In the genomic region with DNA sequence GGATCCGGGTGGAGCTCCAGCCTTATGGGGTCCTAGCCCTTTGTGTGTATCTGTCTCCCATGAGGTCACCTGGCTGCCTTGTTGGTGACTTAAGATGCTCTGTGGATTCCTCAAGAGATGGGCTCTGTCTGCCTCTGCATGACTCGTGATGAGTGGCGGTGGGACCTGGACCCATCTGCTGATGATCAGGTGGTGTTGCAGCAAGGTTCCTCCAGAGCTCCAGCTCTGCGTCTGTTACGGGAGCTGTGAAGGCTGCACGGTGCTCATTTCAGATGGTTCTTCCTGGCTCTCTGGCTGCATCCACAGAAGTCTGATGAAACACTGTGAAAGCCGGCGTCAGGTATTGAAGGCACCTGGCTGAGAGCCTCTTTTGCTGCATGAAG, we compare ENCODE assay signal across 11 cellular contexts. TPM values are rescaled to one million over a fixed set of nuclear protein-coding genes. Genes with fewer than 3 reads are reported as not detected.
DNase-seq lines count a peak whose midpoint lies in the region; ATAC-seq, FAIRE-seq and TF ChIP-seq lines count a peak whose summit lies in the region.
"Had no signal": no experiment of that assay in that cellular context is flagged by ENCODE, and none has a peak within 500 bp of the region (broad histone marks: within the 10 kb centered on the region; RNA-seq: fewer than 3 reads in every experiment).

No MANE protein-coding gene starts in this region.

- H3K27me3 ChIP-seq in BE2C: no peaks in the 10 kb centered on the region
- H3K27me3 ChIP-seq in HUES48 (ENCODE audit: control insufficient read depth, insufficient read depth, low read length): peaks cover 9% of the 10 kb centered on the region
- no peaks in the 10 kb centered on the region for H3K27me3 ChIP-seq in K562 (ENCODE audit: control insufficient read depth in 2 of 2, insufficient read depth in 2 of 2, low read length in 2 of 2)
- peaks cover 0 to 57% of the 10 kb centered on the region in 2 donors for H3K27me3 ChIP-seq in left lung

- WGBS in K562 (ENCODE audit: insufficient coverage, low coverage, missing lambda C conversion rate): 29% methylated on average over 7 of the region's 8 CpGs

- TF ChIP-seq EP300 in K562 (IDR thresholded peaks at IDR 0.05; ENCODE audit: low read length): no peak

- H3K4me2 ChIP-seq in K562 (ENCODE audit: insufficient read depth, low read length): peak overlapping the region; percentile 79

- peaks cover 7% of the 10 kb centered on the region for H3K27me3 Mint-ChIP-seq in mesothelial cell of epicardium (ENCODE audit: low read depth)

- TF ChIP-seq CTCF in BE2C (IDR thresholded peaks at IDR 0.05; ENCODE audit: low read depth, low read length) (no peak), K562 (IDR thresholded peaks at IDR 0.05 in 2 of 3, conservative IDR thresholded peaks at IDR 0.05 in 1 of 3; ENCODE audit: insufficient read depth in 2 of 3, low read depth in 1 of 3, low read length in 3 of 3) (no peak), mesothelial cell of epicardium (IDR thresholded peaks at IDR 0.05; ENCODE audit: unreplicated experiment) (no peak), left lung (IDR thresholded peaks at IDR 0.05) (no peak)

- no peak overlapping the region for H3K27ac Mint-ChIP-seq in mesothelial cell of epicardium

- H3K36me3 ChIP-seq in BE2C (no peaks in the 10 kb centered on the region), HUES48 (ENCODE audit: control insufficient read depth, insufficient read depth, low read length) (no peaks in the 10 kb centered on the region), K562 (ENCODE audit: control insufficient read depth, insufficient read depth, low read length) (peaks cover 7% of the 10 kb centered on the region; the same call in 2 of the 3 replicates), left lung (no peaks in the 10 kb centered on the region)

- H3K4me3 ChIP-seq in BE2C (ENCODE audit: low read depth, low read length): peak overlapping the region; percentile 75
- peak overlapping the region; percentile 83; the same call in 1 of the 2 replicates for H3K4me3 ChIP-seq in HUES48 (ENCODE audit: low read depth, low read length)
- H3K4me3 ChIP-seq in K562: peak overlapping the region; percentile 62; the same call in 1 of the 2 replicates
- peak overlapping the region in 1 of 2 donors; percentile 56 for H3K4me3 ChIP-seq in left lung

- CTCF ChIA-PET in K562 (lab: Yijun Ruan, JAX; ENCODE audit: low intra/inter-chr PET ratio): no interaction called here

- H2AFZ ChIP-seq in K562 (ENCODE audit: low read depth, low read length): no peak overlapping the region

- FAIRE-seq in K562 (lab: Jason Lieb, UNC): peak; percentile 63
- FAIRE-seq: endothelial cell of umbilical vein had no signal

- H3K27ac ChIP-seq in HUES48 (ENCODE audit: low read depth, low read length) (no peak overlapping the region), K562 (ENCODE audit: extremely low read depth, low read depth, low read length) (no peak overlapping the region), left lung (no peak overlapping the region)

- no peak; a peak in 1 of 4 replicates for TF ChIP-seq RAD21 in K562 (CRISPR knock-in tag; conservative IDR thresholded peaks at IDR 0.05 in 1 of 2, IDR thresholded peaks at IDR 0.05 in 1 of 2)

- H3K4me1 ChIP-seq in BE2C (peaks cover 1% of the 10 kb centered on the region; the same call in 1 of the 2 replicates), HUES48 (ENCODE audit: control insufficient read depth, insufficient read depth, low read length) (peaks cover 52% of the 10 kb centered on the region), K562 (replicated peaks in 1 of 2; ENCODE audit: control insufficient read depth in 2 of 2, insufficient read depth in 2 of 2, low read length in 2 of 2) (peaks cover 46 to 50% of the 10 kb centered on the region in 2 experiments), left lung (peaks cover 0 to 21% of the 10 kb centered on the region in 2 donors)

- ATAC-seq in K562 (peak; percentile 20), HG03457 (IDR thresholded peaks at IDR 0.05; ENCODE audit: unreplicated experiment) (no peak), left lung (no peak)

- H3K9me3 ChIP-seq in BE2C (no peaks in the 10 kb centered on the region), HUES48 (ENCODE audit: control insufficient read depth, insufficient read depth, low read length) (no peaks in the 10 kb centered on the region), K562 (replicated peaks; ENCODE audit: control insufficient read depth, insufficient read depth, low read depth, low read length) (no peaks in the 10 kb centered on the region; the same call in 1 of the 2 replicates), left lung (no peaks in the 10 kb centered on the region)

- no peaks in the 10 kb centered on the region for H3K36me3 Mint-ChIP-seq in mesothelial cell of epicardium

- H3K9ac ChIP-seq in HUES48 (ENCODE audit: low read depth, low read length): no peak overlapping the region
- H3K9ac ChIP-seq in K562 (ENCODE audit: insufficient read depth in 1 of 2, low read depth in 2 of 2, low read length in 2 of 2): peak overlapping the region; percentile 56 to 93; a peak in 2 of 4 replicates

- H3K9me3 Mint-ChIP-seq in mesothelial cell of epicardium: no peaks in the 10 kb centered on the region

- peaks cover 21% of the 10 kb centered on the region for H3K4me1 Mint-ChIP-seq in mesothelial cell of epicardium

- H3K9me1 ChIP-seq in K562 (ENCODE audit: control insufficient read depth, insufficient read depth, low read length): no peaks in the 10 kb centered on the region

- peaks cover 67% of the 10 kb centered on the region for H3K79me2 ChIP-seq in K562 (ENCODE audit: control insufficient read depth, insufficient read depth, low read length)

- H4K20me1 ChIP-seq in K562 (replicated peaks; ENCODE audit: control insufficient read depth, insufficient read depth, low read length): peaks cover 49% of the 10 kb centered on the region

- H3K4me3 Mint-ChIP-seq in mesothelial cell of epicardium: peak overlapping the region; percentile 79

- intact Hi-C loops in K562 (cut with micrococcal nuclease) (loop anchor here (5.0 to 10.0 kb wide), 2 partner anchors 96 to 361 kb away; no protein-coding TSS in a partner anchor), left lung (cut with DNase I) (no loop called here)

- DNase-seq in BE2C (no peak), K562 (ENCODE audit: extremely low read depth in 1 of 4, low spot score in 3 of 4) (no peak), mesothelial cell of epicardium (ENCODE audit: low spot score in 2 of 2, unreplicated experiment in 2 of 2) (no peak), left lung (no peak), amniotic stem cell (lab: John Stamatoyannopoulos, UW) (no peak), putamen (ENCODE audit: low spot score) (no peak)
- DNase-seq: DND-41, naive B cell had no signal

- POLR2A ChIA-PET in K562 (lab: Yijun Ruan, JAX): interaction anchor here (0.6 to 2.8 kb wide), 2 partner anchors 36 to 149 kb away, joined by 3 to 7 read pairs; no protein-coding TSS in a partner anchor

- no TSS peak for BruUV-seq in K562 (replicated peaks; lab: Mats Ljungman, UMichigan)

- in situ Hi-C loops in K562 (cut with MboI): no loop called here

- no peak for TF ChIP-seq POLR2A in K562 (conservative IDR thresholded peaks at IDR 0.05)

TF ChIP-seq in K562, 482 proteins besides CTCF, POLR2A, EP300 and RAD21 (continues in another document):
- TF ChIP-seq E2F6 (IDR thresholded peaks at IDR 0.05; ENCODE audit: borderline replicate concordance in 1 of 2, extremely low read depth in 1 of 2, insufficient read depth in 1 of 2, insufficient read length in 1 of 2, low read depth in 1 of 2, low read length in 1 of 2, poor library complexity in 1 of 2, severe bottlenecking in 1 of 2) (peak in 1 of 2 experiments; percentile 10), ZNF239 (CRISPR knock-in tag; IDR thresholded peaks at IDR 0.05) (no peak), ZSCAN29 (IDR thresholded peaks at IDR 0.05) (no peak), CTBP1 (IDR thresholded peaks at IDR 0.05; ENCODE audit: borderline replicate concordance) (peak; percentile 16; the same call in 1 of the 2 replicates), SETDB1 (IDR thresholded peaks at IDR 0.05; ENCODE audit: low read length) (no peak), CEBPG (CRISPR knock-in tag; IDR thresholded peaks at IDR 0.05) (peak; percentile 48; the same call in 1 of the 2 replicates), CEBPG (tag; conservative IDR thresholded peaks at IDR 0.05 in 1 of 2, IDR thresholded peaks at IDR 0.05 in 1 of 2) (0 out of 4 replicates have a peak, but pooled peaks of 1 of the 2 experiments have one; percentile 35), TEAD2 (tag; IDR thresholded peaks at IDR 0.05) (no peak)

RNA-seq across cellular contexts. Expression of gene AGAP1, which starts 2.4 kb away (rescaled TPM):
- 36.1 TPM for polyA plus RNA-seq in BE2C (2012; ENCODE audit: insufficient read depth, insufficient read length, low read depth)
- 125 and 169 TPM in 2 replicates for total RNA-seq in K562 (2011; cell fraction: chromatin; rRNA removed; ENCODE audit: low replicate concordance)
- total RNA-seq in K562 (2011; cell fraction: nucleolus; rRNA removed): 46.2 and 47.6 TPM in 2 replicates
- total RNA-seq in K562 (2011; cell fraction: nucleoplasm; rRNA removed): 57.1 and 63.9 TPM in 2 replicates
- 10.0 TPM in 2 replicates for total RNA-seq in K562 (2014; rRNA removed)
- total RNA-seq in K562 (2014; rRNA removed; fragmentation: Illumina TruSeq; extraction: Trizol): 8.8 and 10.6 TPM in 2 replicates
- 10.2 and 10.9 TPM in 2 replicates for total RNA-seq in K562 (2015; rRNA removed; fragmentation: Illumina TruSeq; extraction: Trizol)
- 21.4 and 24.0 TPM in 2 replicates for total RNA-seq in K562 (2021)
- polyA plus RNA-seq in K562 (2011; rRNA removed): 11.3 and 13.4 TPM in 2 replicates
- polyA plus RNA-seq in K562 (2011; cell fraction: cytosol; rRNA removed): 7.9 and 11.5 TPM in 2 replicates
- 22.3 and 28.6 TPM in 2 replicates for polyA plus RNA-seq in K562 (2011; cell fraction: nucleus; rRNA removed)
- 13.7 and 15.5 TPM in 2 replicates for polyA plus RNA-seq in K562 (2012)
- polyA plus RNA-seq in K562 (2014; fragmentation: Illumina TruSeq; extraction: Trizol): 10.9 and 14.6 TPM in 2 replicates
- 1 to 10 TPM; 1.3 to 2.3 TPM for polyA plus RNA-seq in K562 (2014; fragmentation: Nextera tagmentation; extraction: Ambion mirVana)
- polyA plus RNA-seq in K562 (2014; rRNA removed): 6.8 and 8.0 TPM in 2 replicates
- polyA minus RNA-seq in K562 (2011; rRNA and poly(A)+ RNA removed): 40.2 and 43.6 TPM in 2 replicates
- polyA minus RNA-seq in K562 (2011; cell fraction: cytosol; rRNA and poly(A)+ RNA removed): 13.1 and 20.3 TPM in 2 replicates
- 33.5 and 55.2 TPM in 2 replicates for polyA minus RNA-seq in K562 (2011; cell fraction: nucleus; rRNA and poly(A)+ RNA removed)
- total RNA-seq in mesothelial cell of epicardium: 41.1 to 44.0 TPM (median 41.5 TPM) in 3 replicates
- 10 to 100 TPM; 25.3 to 25.4 TPM for total RNA-seq in left lung
